1 cellular context compared by ENCODE assay signal in genomic region chr11:63761870-63762661, GRCh38.
TF ChIP-seq lines count a peak whose summit lies in the region.

No MANE protein-coding gene starts in this region.

TF ChIP-seq in GM23338, 12 proteins besides CTCF, POLR2A, EP300 and RAD21 (continued from another document):
- TF ChIP-seq ZNF462 (CRISPR knock-in tag; IDR thresholded peaks at IDR 0.05) (no peak), ZNF114 (CRISPR knock-in tag; IDR thresholded peaks at IDR 0.05) (no peak), REST (IDR thresholded peaks at IDR 0.05; ENCODE audit: unreplicated experiment) (no peak)
